15 cellular contexts compared by ENCODE assay signal in the genomic region with DNA sequence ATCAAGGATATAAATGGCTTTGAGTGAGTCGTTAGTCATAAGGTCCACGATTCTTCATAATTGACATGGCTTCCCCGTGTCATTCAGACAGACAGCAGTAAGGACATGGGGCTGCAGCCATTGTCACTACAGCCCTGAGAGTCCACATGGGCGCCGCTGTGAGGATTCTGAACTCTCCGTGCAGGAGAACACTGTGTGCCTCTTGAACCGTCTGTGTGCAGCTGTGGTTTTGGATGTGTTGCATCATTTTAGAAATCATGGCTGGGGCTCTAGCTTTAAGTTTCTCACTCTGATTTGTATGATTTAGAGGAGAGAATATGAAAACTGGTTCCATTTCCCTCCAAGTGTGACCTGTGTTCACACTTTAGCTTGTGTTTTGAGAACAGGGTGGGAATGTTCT. TPM values are rescaled to one million over a fixed set of nuclear protein-coding genes. Genes with fewer than 3 reads are reported as not detected.
DNase-seq lines count a peak whose midpoint lies in the region; ATAC-seq, FAIRE-seq and TF ChIP-seq lines count a peak whose summit lies in the region.
"Had no signal": no experiment of that assay in that cellular context is flagged by ENCODE, and none has a peak within 500 bp of the region (broad histone marks: within the 10 kb centered on the region; RNA-seq: fewer than 3 reads in every experiment).

No MANE protein-coding gene starts in this region.

- ATAC-seq in K562: peak; percentile 64
- ATAC-seq in gastrocnemius medialis: peak; percentile 88 to 90
- no peak for ATAC-seq in GM18517 (IDR thresholded peaks at IDR 0.05; ENCODE audit: unreplicated experiment)
- ATAC-seq: Panc1 had no signal

- H3K4me1 ChIP-seq in K562 (replicated peaks in 1 of 2; ENCODE audit: control insufficient read depth in 2 of 2, insufficient read depth in 2 of 2, low read length in 2 of 2) (no peaks in the 10 kb centered on the region), gastrocnemius medialis (peaks cover 0 to 5% of the 10 kb centered on the region in 2 donors), tibial artery (no peaks in the 10 kb centered on the region)
- H3K4me1 ChIP-seq: lower lobe of right lung had no signal

- H3K27ac ChIP-seq in K562 (ENCODE audit: extremely low read depth, low read depth, low read length) (no peak overlapping the region), gastrocnemius medialis (peak overlapping the region in 1 of 4 donors; percentile 39), tibial artery (no peak overlapping the region)
- H3K27ac ChIP-seq: esophagus muscularis mucosa, lower lobe of right lung had no signal

- no peak overlapping the region for H3K4me2 ChIP-seq in K562 (ENCODE audit: insufficient read depth, low read length)

- no peaks in the 10 kb centered on the region for H4K20me1 ChIP-seq in K562 (replicated peaks; ENCODE audit: control insufficient read depth, insufficient read depth, low read length)

- TF ChIP-seq RAD21 in K562 (CRISPR knock-in tag; conservative IDR thresholded peaks at IDR 0.05 in 1 of 2, IDR thresholded peaks at IDR 0.05 in 1 of 2): no peak

- no peaks in the 10 kb centered on the region for H3K9me1 ChIP-seq in K562 (ENCODE audit: control insufficient read depth, insufficient read depth, low read length)

- no peak overlapping the region for H2AFZ ChIP-seq in K562 (ENCODE audit: low read depth, low read length)

- peak; percentile 65 for DNase-seq in NCI-H2107 treated with DMSO at 0.1 percent for 48 hours (lab: John Stamatoyannopoulos, UW; ENCODE audit: unreplicated experiment)
- DNase-seq in K562 (ENCODE audit: extremely low read depth in 1 of 4, low spot score in 3 of 4): no peak
- DNase-seq in inferior parietal cortex (ENCODE audit: extremely low spot score): peak; percentile 51
- peak; percentile 21 to 24 for DNase-seq in gastrocnemius medialis
- no peak for DNase-seq in GM19238 (ENCODE audit: insufficient read length, low spot score)
- DNase-seq in tibial artery: no peak
- DNase-seq: DMS79; H9; KG1; lower lobe of right lung; NCI-H524; stimulated activated CD4-positive, alpha-beta T cell treated with anti-CD3 and anti-CD28 coated beads, Interleukin-15, amount 100 ng/mL, for 24 hours had no signal

- H3K9me3 ChIP-seq in K562 (replicated peaks; ENCODE audit: control insufficient read depth, insufficient read depth, low read depth, low read length) (no peaks in the 10 kb centered on the region), gastrocnemius medialis (no peaks in the 10 kb centered on the region), tibial artery (no peaks in the 10 kb centered on the region)
- H3K9me3 ChIP-seq: esophagus muscularis mucosa, lower lobe of right lung had no signal

- FAIRE-seq in K562 (lab: Jason Lieb, UNC): no peak

- H3K79me2 ChIP-seq in K562 (ENCODE audit: control insufficient read depth, insufficient read depth, low read length): no peaks in the 10 kb centered on the region

- TF ChIP-seq EP300 in K562 (IDR thresholded peaks at IDR 0.05; ENCODE audit: low read length): no peak

- POLR2A ChIA-PET in K562 (lab: Yijun Ruan, JAX): no interaction called here

- CTCF ChIA-PET in K562 (lab: Yijun Ruan, JAX; ENCODE audit: low intra/inter-chr PET ratio): no interaction called here

- 0% methylated on average over 7 of the region's 7 CpGs for WGBS in K562 (ENCODE audit: insufficient coverage, low coverage, missing lambda C conversion rate)

- BruUV-seq in K562 (replicated peaks; lab: Mats Ljungman, UMichigan): no TSS peak

- no peaks in the 10 kb centered on the region for H3K36me3 ChIP-seq in K562 (ENCODE audit: control insufficient read depth, insufficient read depth, low read length)
- H3K36me3 ChIP-seq in gastrocnemius medialis: no peaks in the 10 kb centered on the region
- no peaks in the 10 kb centered on the region for H3K36me3 ChIP-seq in tibial artery
- H3K36me3 ChIP-seq: esophagus muscularis mucosa, lower lobe of right lung had no signal

- TF ChIP-seq CTCF in K562 (IDR thresholded peaks at IDR 0.05 in 2 of 3, conservative IDR thresholded peaks at IDR 0.05 in 1 of 3; ENCODE audit: insufficient read depth in 2 of 3, low read depth in 1 of 3, low read length in 3 of 3) (no peak), gastrocnemius medialis (IDR thresholded peaks at IDR 0.05 in 4 of 5, conservative IDR thresholded peaks at IDR 0.05 in 1 of 5) (no peak), tibial artery (IDR thresholded peaks at IDR 0.05) (no peak)

- no peak for TF ChIP-seq POLR2A in K562 (conservative IDR thresholded peaks at IDR 0.05)
- no peak for TF ChIP-seq POLR2A in gastrocnemius medialis (IDR thresholded peaks at IDR 0.05)

- in situ Hi-C loops in K562 (cut with MboI): no loop called here
- in situ Hi-C loops in gastrocnemius medialis (cut with MboI; ENCODE audit: low sequenced_read_pairs in 4 of 4): no loop called here

- H3K9ac ChIP-seq in K562 (ENCODE audit: insufficient read depth in 1 of 2, low read depth in 2 of 2, low read length in 2 of 2): no peak overlapping the region

- intact Hi-C loops in K562 (cut with micrococcal nuclease) (no loop called here), gastrocnemius medialis (cut with DNase I; ENCODE audit: low total_unique reads) (no loop called here), tibial artery (cut with DNase I; ENCODE audit: low total_unique reads) (no loop called here)

- no peaks in the 10 kb centered on the region for H3K27me3 ChIP-seq in K562 (ENCODE audit: control insufficient read depth in 2 of 2, insufficient read depth in 2 of 2, low read length in 2 of 2)
- no peaks in the 10 kb centered on the region for H3K27me3 ChIP-seq in gastrocnemius medialis
- no peaks in the 10 kb centered on the region for H3K27me3 ChIP-seq in tibial artery
- H3K27me3 ChIP-seq: esophagus muscularis mucosa had no signal

- H3K4me3 ChIP-seq in K562: no peak overlapping the region
- peak overlapping the region in 1 of 4 donors; percentile 4 for H3K4me3 ChIP-seq in gastrocnemius medialis
- H3K4me3 ChIP-seq in tibial artery: no peak overlapping the region
- H3K4me3 ChIP-seq: esophagus muscularis mucosa, lower lobe of right lung had no signal

TF ChIP-seq in K562, 482 proteins besides CTCF, POLR2A, EP300 and RAD21 (continues in another document):
- TF ChIP-seq JUN (IDR thresholded peaks at IDR 0.05; ENCODE audit: borderline replicate concordance, low read depth, low read length): no peak
- TF ChIP-seq JUN (CRISPR knock-in tag; IDR thresholded peaks at IDR 0.05; ENCODE audit: borderline replicate concordance): no peak
- TF ChIP-seq, protein P1, sequence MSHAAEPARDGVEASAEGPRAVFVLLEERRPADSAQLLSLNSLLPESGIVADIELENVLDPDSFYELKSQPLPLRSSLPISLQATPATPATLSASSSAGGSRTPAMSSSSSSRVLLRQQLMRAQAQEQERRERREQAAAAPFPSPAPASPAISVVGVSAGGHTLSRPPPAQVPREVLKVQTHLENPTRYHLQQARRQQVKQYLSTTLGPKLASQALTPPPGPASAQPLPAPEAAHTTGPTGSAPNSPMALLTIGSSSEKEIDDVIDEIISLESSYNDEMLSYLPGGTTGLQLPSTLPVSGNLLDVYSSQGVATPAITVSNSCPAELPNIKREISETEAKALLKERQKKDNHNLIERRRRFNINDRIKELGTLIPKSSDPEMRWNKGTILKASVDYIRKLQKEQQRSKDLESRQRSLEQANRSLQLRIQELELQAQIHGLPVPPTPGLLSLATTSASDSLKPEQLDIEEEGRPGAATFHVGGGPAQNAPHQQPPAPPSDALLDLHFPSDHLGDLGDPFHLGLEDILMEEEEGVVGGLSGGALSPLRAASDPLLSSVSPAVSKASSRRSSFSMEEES (CRISPR knock-in tag; IDR thresholded peaks at IDR 0.05): no peak

RNA-seq across cellular contexts. Expression of a gene that starts 47.2 kb away (rescaled TPM):
- not detected in 2 replicates for total RNA-seq in K562 (2011; cell fraction: chromatin; rRNA removed; ENCODE audit: low replicate concordance)
- not detected in 2 replicates for total RNA-seq in K562 (2011; cell fraction: nucleolus; rRNA removed)
- total RNA-seq in K562 (2011; cell fraction: nucleoplasm; rRNA removed): not detected in 2 replicates
- not detected in 2 replicates for total RNA-seq in K562 (2014; rRNA removed)
- total RNA-seq in K562 (2014; rRNA removed; fragmentation: Illumina TruSeq; extraction: Trizol): not detected in 2 replicates
- not detected in 2 replicates for total RNA-seq in K562 (2015; rRNA removed; fragmentation: Illumina TruSeq; extraction: Trizol)
- total RNA-seq in K562 (2021): not detected in 2 replicates
- polyA plus RNA-seq in K562 (2011; rRNA removed): 0.04 TPM in 1 of 2 replicates, not detected in the other
- polyA plus RNA-seq in K562 (2011; cell fraction: cytosol; rRNA removed): not detected in 2 replicates
- 0.16 TPM in 1 of 2 replicates, not detected in the other for polyA plus RNA-seq in K562 (2011; cell fraction: nucleus; rRNA removed)
- polyA plus RNA-seq in K562 (2012): 0.07 TPM in 1 of 2 replicates, not detected in the other
- not detected in 2 replicates for polyA plus RNA-seq in K562 (2014; fragmentation: Illumina TruSeq; extraction: Trizol)
- polyA plus RNA-seq in K562 (2014; fragmentation: Nextera tagmentation; extraction: Ambion mirVana): not detected
- 0.04 TPM in 1 of 2 replicates, not detected in the other for polyA plus RNA-seq in K562 (2014; rRNA removed)
- 0.33 TPM in 1 of 2 replicates, not detected in the other for polyA minus RNA-seq in K562 (2011; rRNA and poly(A)+ RNA removed)
- polyA minus RNA-seq in K562 (2011; cell fraction: cytosol; rRNA and poly(A)+ RNA removed): not detected in 2 replicates
- polyA minus RNA-seq in K562 (2011; cell fraction: nucleus; rRNA and poly(A)+ RNA removed): 0.22 and 0.27 TPM in 2 replicates
- under 1 TPM in 2 of 4 donors, not detected in 2; 0.82 to 1.00 TPM for total RNA-seq in gastrocnemius medialis

Comparison
In these comparisons a context has a peak if more than half of its experiments do, and no peak if none do; other contexts are left out.
1. DNase-seq: peak in NCI-H2107 treated with DMSO at 0.1 percent for 48 hours (single experiment), inferior parietal cortex (single experiment) and gastrocnemius medialis (2 of 2); none in K562 (0 of 4), GM19238 (single experiment) and tibial artery (0 of 2).